1 cellular context compared by ENCODE assay signal in the genomic region with DNA sequence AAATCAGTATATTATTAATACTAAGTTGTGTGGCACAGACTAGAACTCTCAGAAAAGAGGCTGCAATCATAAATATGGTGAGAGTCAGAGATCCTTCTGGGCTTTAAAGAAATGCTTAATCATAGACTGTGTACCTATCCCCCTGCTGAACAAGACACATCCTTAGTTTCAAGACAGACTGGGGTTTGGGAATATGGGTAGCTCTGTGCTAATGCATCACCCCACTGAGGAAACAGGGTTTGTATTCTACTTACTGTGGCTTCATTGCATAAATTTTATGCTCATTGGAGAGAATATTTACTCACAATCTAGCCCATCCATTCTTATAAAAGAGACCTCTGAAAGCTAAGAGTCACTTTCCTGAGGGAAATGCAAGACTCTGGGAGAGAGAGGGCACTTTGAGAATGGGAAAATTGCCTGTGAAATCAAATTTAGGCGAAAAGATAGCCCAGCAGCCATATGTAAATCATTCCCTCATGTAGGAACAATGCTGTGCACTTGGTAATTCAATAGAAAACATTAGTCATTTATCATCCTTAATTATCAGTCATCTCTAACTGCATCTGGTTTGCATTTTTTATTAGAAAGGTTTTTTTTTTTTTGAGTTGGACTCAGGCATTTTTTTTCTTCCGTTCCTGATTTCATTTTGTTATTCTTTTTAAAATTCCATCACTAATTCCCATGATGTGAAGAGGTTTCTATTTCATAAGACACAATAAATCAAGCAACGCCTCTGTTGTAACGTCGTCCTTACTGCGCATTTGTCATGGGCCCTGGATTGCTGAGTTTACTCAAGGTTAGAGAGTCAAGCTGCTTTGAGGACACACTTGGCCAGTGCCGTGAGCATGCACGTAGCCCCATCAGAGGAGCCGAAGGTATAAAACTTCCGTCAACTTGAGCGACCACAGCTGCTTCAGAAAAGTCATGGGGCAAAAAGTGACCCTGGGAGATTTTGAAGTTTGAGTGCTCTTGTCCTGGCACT.
TF ChIP-seq lines count a peak whose summit lies in the region.

No MANE protein-coding gene starts in this region.

TF ChIP-seq in K562, 482 proteins besides CTCF, POLR2A, EP300 and RAD21 (continued from another document):
- TF ChIP-seq, protein P1, sequence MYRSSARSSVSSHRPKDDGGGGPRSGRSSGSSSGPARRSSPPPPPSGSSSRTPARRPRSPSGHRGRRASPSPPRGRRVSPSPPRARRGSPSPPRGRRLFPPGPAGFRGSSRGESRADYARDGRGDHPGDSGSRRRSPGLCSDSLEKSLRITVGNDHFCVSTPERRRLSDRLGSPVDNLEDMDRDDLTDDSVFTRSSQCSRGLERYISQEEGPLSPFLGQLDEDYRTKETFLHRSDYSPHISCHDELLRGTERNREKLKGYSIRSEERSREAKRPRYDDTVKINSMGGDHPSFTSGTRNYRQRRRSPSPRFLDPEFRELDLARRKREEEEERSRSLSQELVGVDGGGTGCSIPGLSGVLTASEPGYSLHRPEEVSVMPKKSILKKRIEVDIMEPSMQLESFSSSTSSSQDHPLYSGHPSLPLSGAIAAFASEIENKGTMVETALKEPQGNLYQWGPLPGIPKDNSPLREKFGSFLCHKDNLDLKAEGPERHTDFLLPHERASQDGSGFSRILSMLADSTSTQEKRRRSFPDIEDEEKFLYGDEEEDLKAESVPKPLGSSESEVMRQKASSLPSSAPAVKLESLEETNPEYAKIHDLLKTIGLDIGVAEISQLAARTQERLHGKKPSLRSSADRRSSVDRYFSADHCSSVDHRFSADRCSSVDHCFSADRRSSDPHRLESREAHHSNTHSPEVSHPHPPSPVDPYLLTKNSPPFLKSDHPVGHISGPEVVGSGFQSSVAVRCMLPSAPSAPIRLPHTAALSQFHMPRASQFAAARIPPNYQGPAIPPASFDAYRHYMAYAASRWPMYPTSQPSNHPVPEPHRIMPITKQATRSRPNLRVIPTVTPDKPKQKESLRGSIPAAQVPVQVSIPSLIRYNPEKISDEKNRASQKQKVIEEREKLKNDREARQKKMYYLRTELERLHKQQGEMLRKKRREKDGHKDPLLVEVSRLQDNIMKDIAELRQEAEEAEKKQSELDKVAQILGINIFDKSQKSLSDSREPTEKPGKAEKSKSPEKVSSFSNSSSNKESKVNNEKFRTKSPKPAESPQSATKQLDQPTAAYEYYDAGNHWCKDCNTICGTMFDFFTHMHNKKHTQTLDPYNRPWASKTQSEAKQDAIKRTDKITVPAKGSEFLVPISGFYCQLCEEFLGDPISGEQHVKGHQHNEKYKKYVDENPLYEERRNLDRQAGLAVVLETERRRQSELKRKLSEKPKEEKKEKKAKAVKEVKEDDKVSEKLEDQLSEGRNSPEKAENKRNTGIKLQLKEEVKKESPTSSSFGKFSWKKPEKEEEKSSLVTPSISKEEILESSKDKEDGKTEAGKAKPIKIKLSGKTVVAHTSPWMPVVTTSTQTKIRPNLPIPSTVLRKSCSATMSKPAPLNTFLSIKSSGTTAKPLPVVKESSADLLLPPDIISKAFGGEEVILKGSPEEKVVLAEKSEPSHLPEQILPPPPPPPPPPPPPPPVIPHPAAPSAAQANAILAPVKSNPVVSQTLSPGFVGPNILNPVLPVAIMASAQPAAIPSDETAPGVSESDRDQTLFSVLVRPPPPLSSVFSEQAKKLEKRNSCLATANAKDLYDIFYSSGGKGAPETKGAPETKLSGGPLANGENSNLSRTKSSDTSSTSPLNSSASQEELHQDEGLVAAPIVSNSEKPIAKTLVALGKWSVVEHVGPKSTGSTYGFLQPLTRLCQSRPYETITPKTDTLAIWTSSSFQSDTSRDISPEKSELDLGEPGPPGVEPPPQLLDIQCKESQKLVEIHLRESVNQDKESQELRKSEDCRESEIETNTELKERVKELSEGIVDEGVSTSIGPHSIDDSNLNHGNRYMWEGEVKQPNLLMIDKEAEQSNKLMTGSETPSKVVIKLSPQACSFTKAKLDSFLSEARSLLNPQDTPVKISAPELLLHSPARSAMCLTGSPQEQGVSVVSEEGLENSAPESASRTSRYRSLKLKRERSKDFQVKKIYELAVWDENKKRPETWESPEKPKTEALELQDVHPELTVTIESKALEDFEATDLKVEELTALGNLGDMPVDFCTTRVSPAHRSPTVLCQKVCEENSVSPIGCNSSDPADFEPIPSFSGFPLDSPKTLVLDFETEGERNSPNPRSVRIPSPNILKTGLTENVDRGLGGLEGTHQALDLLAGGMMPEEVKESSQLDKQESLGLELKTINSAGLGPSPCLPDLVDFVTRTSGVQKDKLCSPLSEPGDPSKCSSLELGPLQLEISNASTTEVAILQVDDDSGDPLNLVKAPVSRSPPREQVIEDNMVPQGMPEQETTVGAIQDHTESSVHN (IDR thresholded peaks at IDR 0.05; ENCODE audit: borderline replicate concordance in 1 of 2, low read depth in 1 of 2): no peak
- TF ChIP-seq U2AF1 (optimal IDR thresholded peaks at IDR 0.05; ENCODE audit: low read depth, low read length) (no peak), FOXJ3 (CRISPR knock-in tag; IDR thresholded peaks at IDR 0.05) (no peak)
